ENCODE assay signal across 1 cellular context in the genomic region with DNA sequence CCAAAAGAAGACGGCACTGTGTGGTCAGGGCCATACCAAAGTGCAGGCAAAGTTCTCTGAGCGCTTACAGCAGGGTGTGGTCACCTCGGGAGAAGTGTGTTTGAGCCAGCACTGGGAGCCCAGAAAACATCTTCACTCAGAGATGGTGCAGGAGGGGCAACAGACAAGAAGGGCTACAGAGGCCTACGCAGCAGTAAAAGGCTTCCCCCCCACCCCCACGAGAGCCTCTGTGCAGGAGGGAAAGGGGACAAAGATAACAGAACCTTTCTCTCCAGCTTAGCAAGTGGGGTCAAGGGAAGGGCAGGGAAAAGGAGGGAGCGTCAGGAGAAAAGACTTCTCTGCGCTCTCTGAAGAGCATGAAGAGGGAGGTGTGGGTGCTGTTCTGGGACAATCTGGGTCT.
TF ChIP-seq lines count a peak whose summit lies in the region.

No MANE protein-coding gene starts in this region.

TF ChIP-seq in endothelial cell of umbilical vein, 7 proteins besides CTCF, POLR2A, EP300 and RAD21:
- TF ChIP-seq MYC (IDR thresholded peaks at IDR 0.05; ENCODE audit: low read depth, low read length) (no peak), EZH2 (IDR thresholded peaks at IDR 0.05; ENCODE audit: borderline replicate concordance, low read depth, low read length, severe bottlenecking) (no peak), FOS (IDR thresholded peaks at IDR 0.05; ENCODE audit: borderline replicate concordance, insufficient read depth, low read length) (no peak), POLR2AphosphoS5 (IDR thresholded peaks at IDR 0.05; ENCODE audit: insufficient read depth, low read depth, low read length) (no peak), JUN (IDR thresholded peaks at IDR 0.05; ENCODE audit: borderline replicate concordance, insufficient read depth, insufficient read length, low read depth) (no peak), GATA2 (IDR thresholded peaks at IDR 0.05; ENCODE audit: insufficient read depth, insufficient read length, low read depth, low read length) (no peak)
- TF ChIP-seq, protein P1, sequence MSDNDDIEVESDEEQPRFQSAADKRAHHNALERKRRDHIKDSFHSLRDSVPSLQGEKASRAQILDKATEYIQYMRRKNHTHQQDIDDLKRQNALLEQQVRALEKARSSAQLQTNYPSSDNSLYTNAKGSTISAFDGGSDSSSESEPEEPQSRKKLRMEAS (IDR thresholded peaks at IDR 0.05; ENCODE audit: insufficient read depth, insufficient read length) = no peak
